In genomic region chr6:25288518-25288917, GRCh38 we compare ENCODE assay signal across 5 cellular contexts.
"Had no signal": no experiment of that assay in that cellular context is flagged by ENCODE, and none has a peak within 500 bp of the region (broad histone marks: within the 10 kb centered on the region; RNA-seq: fewer than 3 reads in every experiment).

No MANE protein-coding gene starts in this region.

- H3K9me3 Mint-ChIP-seq: H9 had no signal

- H3K4me3 ChIP-seq: GM23248, K562 had no signal

- H3K4me3 Mint-ChIP-seq: H9 had no signal

- DNase-seq: GM23248, H9, HCEC 1CT, IMR-90 had no signal

- H3K27ac ChIP-seq: GM23248 had no signal

- H3K9ac ChIP-seq: GM23248 had no signal

- ATAC-seq: K562 had no signal
